ENCODE assay signal across 8 cellular contexts in genomic region chr17:59105852-59106462, GRCh38. TPM values are rescaled to one million over a fixed set of nuclear protein-coding genes. Genes with fewer than 3 reads are reported as not detected.
DNase-seq lines count a peak whose midpoint lies in the region; ATAC-seq and TF ChIP-seq lines count a peak whose summit lies in the region.

No MANE protein-coding gene starts in this region.

- H3K4me3 ChIP-seq in adipocyte (ENCODE audit: low read length) (peak overlapping the region; percentile 93), heart right ventricle (peak overlapping the region; percentile 64 to 97 (median 84)), upper lobe of right lung (peak overlapping the region; percentile 89)

- H3K27me3 ChIP-seq in adipocyte (replicated peaks; ENCODE audit: control insufficient read depth, insufficient read depth, low read length) (no peaks in the 10 kb centered on the region), heart right ventricle (no peaks in the 10 kb centered on the region), upper lobe of right lung (no peaks in the 10 kb centered on the region)

- no peaks in the 10 kb centered on the region for H3K9me3 ChIP-seq in adipocyte (ENCODE audit: control insufficient read depth, low read length)
- no peaks in the 10 kb centered on the region for H3K9me3 ChIP-seq in heart right ventricle
- H3K9me3 ChIP-seq in upper lobe of right lung = no peaks in the 10 kb centered on the region

- intact Hi-C loops in heart right ventricle (cut with DNase I) = loop anchor here in 5 of 10 donors (2.0 to 10.0 kb wide), 5 partner anchors 41 to 589 kb away; partner anchors contain the start of genes PRR11 (in 3 of the 5) and SKA2 (in 3 of the 5)
- intact Hi-C loops in posterior vena cava (cut with DNase I) = no loop called here
- intact Hi-C loops in upper lobe of right lung (cut with DNase I) = no loop called here

- no peak for TF ChIP-seq RAD21 in Ishikawa (IDR thresholded peaks at IDR 0.05; ENCODE audit: low read depth)

- ATAC-seq in GM21576 (IDR thresholded peaks at IDR 0.05; ENCODE audit: unreplicated experiment) (peak; percentile 25), heart right ventricle (peak; percentile 37 to 81 (median 49)), upper lobe of right lung (peak; percentile 59)

- H3K27ac ChIP-seq in heart right ventricle (peak overlapping the region; percentile 75 to 95 (median 90)), upper lobe of right lung (peak overlapping the region; percentile 92)

- peak overlapping the region; percentile 92 for H3K9ac ChIP-seq in adipocyte (ENCODE audit: low read length)

- TF ChIP-seq CTCF in heart right ventricle (IDR thresholded peaks at IDR 0.05) (no peak), upper lobe of right lung (IDR thresholded peaks at IDR 0.05) (no peak)

- WGBS in heart right ventricle, 2 donors = 1% methylated on average over 18 of the region's 18 CpGs

- peaks cover 4% of the 10 kb centered on the region for H3K36me3 ChIP-seq in adipocyte (ENCODE audit: control insufficient read depth, insufficient read depth, low read length, severe bottlenecking)
- H3K36me3 ChIP-seq in heart right ventricle = peaks cover 0 to 39% (median 0%) of the 10 kb centered on the region in 9 donors
- H3K36me3 ChIP-seq in upper lobe of right lung = peaks cover 16% of the 10 kb centered on the region

- H3K4me1 ChIP-seq in adipocyte (ENCODE audit: control insufficient read depth, insufficient read depth, low read length) (peaks cover 17% of the 10 kb centered on the region), heart right ventricle (peaks cover 0 to 35% (median 23%) of the 10 kb centered on the region in 9 donors), upper lobe of right lung (peaks cover 16% of the 10 kb centered on the region)

- no peak for TF ChIP-seq EP300 in Ishikawa (IDR thresholded peaks at IDR 0.05; ENCODE audit: borderline replicate concordance)

- DNase-seq in COLO668 (lab: John Stamatoyannopoulos, UW; ENCODE audit: unreplicated experiment) (peak; percentile 49), SW 1271 (lab: John Stamatoyannopoulos, UW) (peak; percentile 7 to 54), adipocyte (ENCODE audit: low read depth) (peak; percentile 74), heart right ventricle (peak; percentile 57 to 65), posterior vena cava (ENCODE audit: low spot score) (peak; percentile 89), upper lobe of right lung (peak; percentile 84)

TF ChIP-seq in Ishikawa, 13 proteins besides CTCF, POLR2A, EP300 and RAD21:
- TF ChIP-seq TEAD4 (IDR thresholded peaks at IDR 0.05) (0 out of 2 replicates have a peak, but pooled peaks have one; percentile 11), MAX (IDR thresholded peaks at IDR 0.05) (no peak), YY1 (IDR thresholded peaks at IDR 0.05; ENCODE audit: low read depth) (no peak), NFIC (IDR thresholded peaks at IDR 0.05) (peak; percentile 69), REST (IDR thresholded peaks at IDR 0.05; ENCODE audit: low read depth) (no peak), FOXM1 (IDR thresholded peaks at IDR 0.05; ENCODE audit: borderline replicate concordance, low read depth) (no peak; the same call in 1 of the 2 replicates), TCF12 (IDR thresholded peaks at IDR 0.05; ENCODE audit: low read depth) (no peak; the same call in 1 of the 2 replicates), EGR1 (IDR thresholded peaks at IDR 0.05) (no peak), USF1 (IDR thresholded peaks at IDR 0.05) (peak; percentile 49), ZBTB7A (IDR thresholded peaks at IDR 0.05; ENCODE audit: low read depth) (no peak; the same call in 1 of the 2 replicates)
TF ChIP-seq in Ishikawa: peak in this region for 3.

RNA-seq across cellular contexts. Expression of gene TRIM37, which starts 0.7 kb away (rescaled TPM):
- total RNA-seq in heart right ventricle (10 to 100 TPM; 15.2 to 22.2 (median 18.1) TPM), posterior vena cava (10 to 100 TPM; 19.7 to 19.8 TPM), upper lobe of right lung (20.3 TPM)
- 1 to 10 TPM; 5.9 to 8.6 TPM for polyA plus RNA-seq in heart right ventricle

RNA-seq across cellular contexts. Expression of gene SKA2, which starts 49.0 kb away (rescaled TPM):
- total RNA-seq in heart right ventricle (10 to 100 TPM; 28.0 to 46.4 (median 35.6) TPM), posterior vena cava (10 to 100 TPM; 28.9 to 33.4 TPM), upper lobe of right lung (21.3 TPM)
- polyA plus RNA-seq in heart right ventricle = 10 to 100 TPM; 29.2 to 34.0 TPM

RNA-seq across cellular contexts. Expression of gene PRR11, which starts 49.6 kb away (rescaled TPM):
- 1 to 10 TPM in 7 of 10 donors, under 1 TPM in 3; 0.61 to 6.9 (median 1.4) TPM for total RNA-seq in heart right ventricle
- polyA plus RNA-seq in heart right ventricle = under 1 TPM; 0.29 TPM
- 1 to 10 TPM in 1 of 2 donors, under 1 TPM in 1; 0.81 to 2.0 TPM for total RNA-seq in posterior vena cava
- 2.4 TPM for total RNA-seq in upper lobe of right lung

Comparison
In these comparisons a context has a peak if more than half of its experiments do, and no peak if none do; other contexts are left out.
1. Peak in every context shown above with its lines: DNase-seq, ATAC-seq, H3K4me3 ChIP-seq and H3K27ac ChIP-seq.
2. DNase-seq: peak in every context shown above with its lines; median percentile 89 in posterior vena cava; 84 in upper lobe of right lung; 74 in adipocyte; 61 in heart right ventricle; 49 in COLO668; 30 in SW 1271.